ENCODE assay signal across 17 cellular contexts in genomic region chr12:103540319-103540718, GRCh38. TPM values are rescaled to one million over a fixed set of nuclear protein-coding genes. Genes with fewer than 3 reads are reported as not detected.
DNase-seq lines count a peak whose midpoint lies in the region; ATAC-seq and TF ChIP-seq lines count a peak whose summit lies in the region.
"Had no signal": no experiment of that assay in that cellular context is flagged by ENCODE, and none has a peak within 500 bp of the region (broad histone marks: within the 10 kb centered on the region; RNA-seq: fewer than 3 reads in every experiment).

No MANE protein-coding gene starts in this region.

- TF ChIP-seq CTCF in natural killer cell (IDR thresholded peaks at IDR 0.05) (no peak), GM13977 (IDR thresholded peaks at IDR 0.05; ENCODE audit: extremely low read depth, insufficient read depth, missing control alignments) (no peak)

- in situ Hi-C loops in GM13977 (cut with MboI; ENCODE audit: low pct_unique_long_range_greater_than_20kb, low sequenced_read_pairs, unreplicated experiment), result loop anchor here (10.0 kb wide), 1 partner anchor 596 kb away; no protein-coding TSS in a partner anchor

- ATAC-seq in natural killer cell treated with Interleukin-12 subunit alpha and Interleukin-12 subunit beta and Interleukin-15 and Interleukin-18, amount 100 ng/mL, for 72 hours, result no peak
- ATAC-seq in natural killer cell (no peak), GM21529 (IDR thresholded peaks at IDR 0.05; ENCODE audit: unreplicated experiment) (no peak)
- peak; percentile 24 for ATAC-seq in activated T-helper 17 cell treated with anti-CD3 and anti-CD28 coated beads, Interleukin-2, amount 50 U/mL, for 72 hours (replicated peaks)
- ATAC-seq: HCT116, HepG2 had no signal

- intact Hi-C loops in natural killer cell (cut with micrococcal nuclease), result loop anchor here (10.0 kb wide), 1 partner anchor 1596 kb away; no protein-coding TSS in a partner anchor

- H3K9me3 Mint-ChIP-seq in natural killer cell treated with Interleukin-12 subunit alpha and Interleukin-12 subunit beta and Interleukin-15 and Interleukin-18, amount 100 ng/mL, for 72 hours, result no peaks in the 10 kb centered on the region
- H3K9me3 Mint-ChIP-seq in natural killer cell, result no peaks in the 10 kb centered on the region
- H3K9me3 Mint-ChIP-seq in activated T-helper 17 cell treated with anti-CD3 and anti-CD28 coated beads, Interleukin-2, amount 50 U/mL, for 72 hours, result no peaks in the 10 kb centered on the region
- H3K9me3 Mint-ChIP-seq: CD4-positive, alpha-beta T cell; HFFc6 had no signal

- peak overlapping the region; percentile 26 for H3K4me3 Mint-ChIP-seq in natural killer cell treated with Interleukin-12 subunit alpha and Interleukin-12 subunit beta and Interleukin-15 and Interleukin-18, amount 100 ng/mL, for 72 hours
- no peak overlapping the region for H3K4me3 Mint-ChIP-seq in natural killer cell
- H3K4me3 Mint-ChIP-seq in activated T-helper 17 cell treated with anti-CD3 and anti-CD28 coated beads, Interleukin-2, amount 50 U/mL, for 72 hours, result no peak overlapping the region
- H3K4me3 Mint-ChIP-seq: B cell; CD4-positive, alpha-beta T cell; HFFc6 had no signal

- no peak for DNase-seq in natural killer cell treated with Interleukin-12 subunit alpha and Interleukin-12 subunit beta and Interleukin-15 and Interleukin-18, amount 100 ng/mL, for 72 hours (ENCODE audit: low spot score)
- DNase-seq in natural killer cell, result no peak
- peak; percentile 16 for DNase-seq in GM13977 (ENCODE audit: low spot score)
- DNase-seq in iPS-NIHi11 (ENCODE audit: low spot score), result no peak
- no peak for DNase-seq in stimulated activated CD4-positive, alpha-beta T cell treated with anti-CD3 and anti-CD28 coated beads, Interleukin-4, amount 100 ng/mL, for 4 hours
- DNase-seq: Caco-2; CD4-positive, alpha-beta T cell; GOT3; H7; HFFc6; KG1 had no signal

- H3K4me1 Mint-ChIP-seq in natural killer cell treated with Interleukin-12 subunit alpha and Interleukin-12 subunit beta and Interleukin-15 and Interleukin-18, amount 100 ng/mL, for 72 hours (ENCODE audit: low read depth in 2 of 2), result peaks cover 0 to 5% of the 10 kb centered on the region in 2 donors
- no peaks in the 10 kb centered on the region for H3K4me1 Mint-ChIP-seq in natural killer cell
- H3K4me1 Mint-ChIP-seq in activated T-helper 17 cell treated with anti-CD3 and anti-CD28 coated beads, Interleukin-2, amount 50 U/mL, for 72 hours, result peaks cover 10% of the 10 kb centered on the region
- H3K4me1 Mint-ChIP-seq: B cell had no signal

- no peaks in the 10 kb centered on the region for H3K36me3 Mint-ChIP-seq in natural killer cell treated with Interleukin-12 subunit alpha and Interleukin-12 subunit beta and Interleukin-15 and Interleukin-18, amount 100 ng/mL, for 72 hours
- no peaks in the 10 kb centered on the region for H3K36me3 Mint-ChIP-seq in natural killer cell
- H3K36me3 Mint-ChIP-seq in activated T-helper 17 cell treated with anti-CD3 and anti-CD28 coated beads, Interleukin-2, amount 50 U/mL, for 72 hours (ENCODE audit: low read depth), result no peaks in the 10 kb centered on the region

- H3K27me3 Mint-ChIP-seq in natural killer cell treated with Interleukin-12 subunit alpha and Interleukin-12 subunit beta and Interleukin-15 and Interleukin-18, amount 100 ng/mL, for 72 hours, result peaks cover 0 to 3% of the 10 kb centered on the region in 2 donors
- peaks cover 4 to 6% of the 10 kb centered on the region in 2 donors for H3K27me3 Mint-ChIP-seq in natural killer cell (ENCODE audit: low read depth in 2 of 2)
- peaks cover 12% of the 10 kb centered on the region for H3K27me3 Mint-ChIP-seq in activated T-helper 17 cell treated with anti-CD3 and anti-CD28 coated beads, Interleukin-2, amount 50 U/mL, for 72 hours
- H3K27me3 Mint-ChIP-seq: B cell; CD4-positive, alpha-beta T cell had no signal

- H3K27ac Mint-ChIP-seq in natural killer cell treated with Interleukin-12 subunit alpha and Interleukin-12 subunit beta and Interleukin-15 and Interleukin-18, amount 100 ng/mL, for 72 hours, result no peak overlapping the region
- H3K27ac Mint-ChIP-seq in natural killer cell, result no peak overlapping the region
- H3K27ac Mint-ChIP-seq in activated T-helper 17 cell treated with anti-CD3 and anti-CD28 coated beads, Interleukin-2, amount 50 U/mL, for 72 hours, result no peak overlapping the region
- H3K27ac Mint-ChIP-seq: B cell; CD4-positive, alpha-beta T cell; HFFc6 had no signal

RNA-seq across cellular contexts. Expression of gene C12orf42, which starts 44.6 kb away (rescaled TPM):
- total RNA-seq in natural killer cell treated with Interleukin-12 subunit alpha and Interleukin-12 subunit beta and Interleukin-15 and Interleukin-18, amount 100 ng/mL, for 72 hours, result not detected
- 1 to 10 TPM; 1.3 to 1.7 (median 1.6) TPM for total RNA-seq in natural killer cell
- total RNA-seq in activated T-helper 17 cell treated with anti-CD3 and anti-CD28 coated beads, Interleukin-2, amount 50 U/mL, for 72 hours, result not detected
- total RNA-seq: A172, Caco-2, H7, HepG2, HFFc6 had no signal

RNA-seq across cellular contexts. Expression of gene STAB2, which starts 46.8 kb away (rescaled TPM):
- total RNA-seq in natural killer cell treated with Interleukin-12 subunit alpha and Interleukin-12 subunit beta and Interleukin-15 and Interleukin-18, amount 100 ng/mL, for 72 hours, result not detected
- total RNA-seq in natural killer cell, result not detected
- not detected for total RNA-seq in activated T-helper 17 cell treated with anti-CD3 and anti-CD28 coated beads, Interleukin-2, amount 50 U/mL, for 72 hours
- total RNA-seq: A172; B cell; CD4-positive, alpha-beta T cell; H7; HepG2; HFFc6 had no signal
